In the genomic region with DNA sequence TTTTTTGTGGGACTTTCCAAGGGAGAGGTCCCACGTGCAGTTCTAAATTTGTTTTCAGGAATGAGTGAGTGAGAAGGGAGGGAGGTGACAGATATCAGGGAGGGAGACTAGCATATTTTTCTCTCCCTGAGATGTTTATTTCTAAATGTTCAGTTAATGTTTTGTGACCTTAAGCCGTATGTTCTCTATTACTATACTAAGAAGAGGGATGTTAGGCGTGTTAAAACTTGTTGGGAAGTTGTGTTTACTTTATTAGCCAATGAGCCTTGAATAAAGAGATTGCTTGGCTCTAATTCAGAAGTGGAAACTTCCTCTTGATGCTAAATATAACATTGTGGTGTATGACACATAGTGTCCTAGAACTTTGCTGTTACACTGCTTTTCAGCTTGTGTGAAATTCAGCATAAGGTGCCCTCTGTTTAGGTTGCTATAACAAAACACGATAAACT, we compare ENCODE assay signal across 2 cellular contexts.
TF ChIP-seq lines count a peak whose summit lies in the region.

No MANE protein-coding gene starts in this region.

TF ChIP-seq in GM12878, 131 proteins besides CTCF, POLR2A, EP300 and RAD21 (continued from another document):
- TF ChIP-seq, protein P1, sequence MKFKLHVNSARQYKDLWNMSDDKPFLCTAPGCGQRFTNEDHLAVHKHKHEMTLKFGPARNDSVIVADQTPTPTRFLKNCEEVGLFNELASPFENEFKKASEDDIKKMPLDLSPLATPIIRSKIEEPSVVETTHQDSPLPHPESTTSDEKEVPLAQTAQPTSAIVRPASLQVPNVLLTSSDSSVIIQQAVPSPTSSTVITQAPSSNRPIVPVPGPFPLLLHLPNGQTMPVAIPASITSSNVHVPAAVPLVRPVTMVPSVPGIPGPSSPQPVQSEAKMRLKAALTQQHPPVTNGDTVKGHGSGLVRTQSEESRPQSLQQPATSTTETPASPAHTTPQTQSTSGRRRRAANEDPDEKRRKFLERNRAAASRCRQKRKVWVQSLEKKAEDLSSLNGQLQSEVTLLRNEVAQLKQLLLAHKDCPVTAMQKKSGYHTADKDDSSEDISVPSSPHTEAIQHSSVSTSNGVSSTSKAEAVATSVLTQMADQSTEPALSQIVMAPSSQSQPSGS (IDR thresholded peaks at IDR 0.05; ENCODE audit: low read length): 0 out of 2 replicates have a peak, but pooled peaks have one; percentile 39
- TF ChIP-seq ATF7 (IDR thresholded peaks at IDR 0.05; ENCODE audit: low read depth) (0 out of 2 replicates have a peak, but pooled peaks have one; percentile 24), BHLHE40 (IDR thresholded peaks at IDR 0.05; ENCODE audit: borderline replicate concordance in 1 of 2, low read depth in 2 of 2, low read length in 1 of 2) (peak; percentile 40 to 42; a peak in 1 of 4 replicates), MTA2 (IDR thresholded peaks at IDR 0.05; ENCODE audit: low read depth) (peak; percentile 12; the same call in 1 of the 2 replicates), TBL1XR1 (IDR thresholded peaks at IDR 0.05; ENCODE audit: low read depth, low read length) (no peak), SUZ12 (IDR thresholded peaks at IDR 0.05; ENCODE audit: unreplicated experiment) (no peak), KLF5 (IDR thresholded peaks at IDR 0.05; ENCODE audit: partially characterized antibody) (no peak), KAT2A (conservative IDR thresholded peaks at IDR 0.05; ENCODE audit: control insufficient read depth, low read depth, low read length) (no peak), MEF2B (IDR thresholded peaks at IDR 0.05; ENCODE audit: partially characterized antibody, poor library complexity, severe bottlenecking) (peak; percentile 54), MEF2A (IDR thresholded peaks at IDR 0.05; ENCODE audit: insufficient read depth, low read depth, low read length) (peak; percentile 65), NFIC (IDR thresholded peaks at IDR 0.05; ENCODE audit: low read depth, low read length) (0 out of 2 replicates have a peak, but pooled peaks have one; percentile 12), JUNB (IDR thresholded peaks at IDR 0.05) (peak; percentile 28; the same call in 1 of the 2 replicates), SUPT20H (IDR thresholded peaks at IDR 0.05; ENCODE audit: borderline replicate concordance, control insufficient read depth, low read depth, low read length) (no peak), TARDBP (IDR thresholded peaks at IDR 0.05; ENCODE audit: borderline replicate concordance) (no peak), FOS (IDR thresholded peaks at IDR 0.05; ENCODE audit: borderline replicate concordance, extremely low read depth, insufficient read length) (no peak)
- TF ChIP-seq, protein P2, sequence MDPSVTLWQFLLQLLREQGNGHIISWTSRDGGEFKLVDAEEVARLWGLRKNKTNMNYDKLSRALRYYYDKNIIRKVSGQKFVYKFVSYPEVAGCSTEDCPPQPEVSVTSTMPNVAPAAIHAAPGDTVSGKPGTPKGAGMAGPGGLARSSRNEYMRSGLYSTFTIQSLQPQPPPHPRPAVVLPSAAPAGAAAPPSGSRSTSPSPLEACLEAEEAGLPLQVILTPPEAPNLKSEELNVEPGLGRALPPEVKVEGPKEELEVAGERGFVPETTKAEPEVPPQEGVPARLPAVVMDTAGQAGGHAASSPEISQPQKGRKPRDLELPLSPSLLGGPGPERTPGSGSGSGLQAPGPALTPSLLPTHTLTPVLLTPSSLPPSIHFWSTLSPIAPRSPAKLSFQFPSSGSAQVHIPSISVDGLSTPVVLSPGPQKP (IDR thresholded peaks at IDR 0.05; ENCODE audit: low read depth, low read length): no peak
- TF ChIP-seq, protein P3, sequence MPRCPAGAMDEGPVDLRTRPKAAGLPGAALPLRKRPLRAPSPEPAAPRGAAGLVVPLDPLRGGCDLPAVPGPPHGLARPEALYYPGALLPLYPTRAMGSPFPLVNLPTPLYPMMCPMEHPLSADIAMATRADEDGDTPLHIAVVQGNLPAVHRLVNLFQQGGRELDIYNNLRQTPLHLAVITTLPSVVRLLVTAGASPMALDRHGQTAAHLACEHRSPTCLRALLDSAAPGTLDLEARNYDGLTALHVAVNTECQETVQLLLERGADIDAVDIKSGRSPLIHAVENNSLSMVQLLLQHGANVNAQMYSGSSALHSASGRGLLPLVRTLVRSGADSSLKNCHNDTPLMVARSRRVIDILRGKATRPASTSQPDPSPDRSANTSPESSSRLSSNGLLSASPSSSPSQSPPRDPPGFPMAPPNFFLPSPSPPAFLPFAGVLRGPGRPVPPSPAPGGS (IDR thresholded peaks at IDR 0.05; ENCODE audit: borderline replicate concordance, insufficient read depth, low read depth, low read length, poor library complexity, severe bottlenecking): no peak
- TF ChIP-seq, protein P4, sequence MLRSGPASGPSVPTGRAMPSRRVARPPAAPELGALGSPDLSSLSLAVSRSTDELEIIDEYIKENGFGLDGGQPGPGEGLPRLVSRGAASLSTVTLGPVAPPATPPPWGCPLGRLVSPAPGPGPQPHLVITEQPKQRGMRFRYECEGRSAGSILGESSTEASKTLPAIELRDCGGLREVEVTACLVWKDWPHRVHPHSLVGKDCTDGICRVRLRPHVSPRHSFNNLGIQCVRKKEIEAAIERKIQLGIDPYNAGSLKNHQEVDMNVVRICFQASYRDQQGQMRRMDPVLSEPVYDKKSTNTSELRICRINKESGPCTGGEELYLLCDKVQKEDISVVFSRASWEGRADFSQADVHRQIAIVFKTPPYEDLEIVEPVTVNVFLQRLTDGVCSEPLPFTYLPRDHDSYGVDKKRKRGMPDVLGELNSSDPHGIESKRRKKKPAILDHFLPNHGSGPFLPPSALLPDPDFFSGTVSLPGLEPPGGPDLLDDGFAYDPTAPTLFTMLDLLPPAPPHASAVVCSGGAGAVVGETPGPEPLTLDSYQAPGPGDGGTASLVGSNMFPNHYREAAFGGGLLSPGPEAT (IDR thresholded peaks at IDR 0.05; ENCODE audit: low read depth): peak; percentile 61; the same call in 1 of the 2 replicates
- TF ChIP-seq, protein P5, sequence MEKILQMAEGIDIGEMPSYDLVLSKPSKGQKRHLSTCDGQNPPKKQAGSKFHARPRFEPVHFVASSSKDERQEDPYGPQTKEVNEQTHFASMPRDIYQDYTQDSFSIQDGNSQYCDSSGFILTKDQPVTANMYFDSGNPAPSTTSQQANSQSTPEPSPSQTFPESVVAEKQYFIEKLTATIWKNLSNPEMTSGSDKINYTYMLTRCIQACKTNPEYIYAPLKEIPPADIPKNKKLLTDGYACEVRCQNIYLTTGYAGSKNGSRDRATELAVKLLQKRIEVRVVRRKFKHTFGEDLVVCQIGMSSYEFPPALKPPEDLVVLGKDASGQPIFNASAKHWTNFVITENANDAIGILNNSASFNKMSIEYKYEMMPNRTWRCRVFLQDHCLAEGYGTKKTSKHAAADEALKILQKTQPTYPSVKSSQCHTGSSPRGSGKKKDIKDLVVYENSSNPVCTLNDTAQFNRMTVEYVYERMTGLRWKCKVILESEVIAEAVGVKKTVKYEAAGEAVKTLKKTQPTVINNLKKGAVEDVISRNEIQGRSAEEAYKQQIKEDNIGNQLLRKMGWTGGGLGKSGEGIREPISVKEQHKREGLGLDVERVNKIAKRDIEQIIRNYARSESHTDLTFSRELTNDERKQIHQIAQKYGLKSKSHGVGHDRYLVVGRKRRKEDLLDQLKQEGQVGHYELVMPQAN (conservative IDR thresholded peaks at IDR 0.05): no peak

TF ChIP-seq in WTC11, 78 proteins besides CTCF, POLR2A, EP300 and RAD21 (continued from another document):
- TF ChIP-seq, protein P6, sequence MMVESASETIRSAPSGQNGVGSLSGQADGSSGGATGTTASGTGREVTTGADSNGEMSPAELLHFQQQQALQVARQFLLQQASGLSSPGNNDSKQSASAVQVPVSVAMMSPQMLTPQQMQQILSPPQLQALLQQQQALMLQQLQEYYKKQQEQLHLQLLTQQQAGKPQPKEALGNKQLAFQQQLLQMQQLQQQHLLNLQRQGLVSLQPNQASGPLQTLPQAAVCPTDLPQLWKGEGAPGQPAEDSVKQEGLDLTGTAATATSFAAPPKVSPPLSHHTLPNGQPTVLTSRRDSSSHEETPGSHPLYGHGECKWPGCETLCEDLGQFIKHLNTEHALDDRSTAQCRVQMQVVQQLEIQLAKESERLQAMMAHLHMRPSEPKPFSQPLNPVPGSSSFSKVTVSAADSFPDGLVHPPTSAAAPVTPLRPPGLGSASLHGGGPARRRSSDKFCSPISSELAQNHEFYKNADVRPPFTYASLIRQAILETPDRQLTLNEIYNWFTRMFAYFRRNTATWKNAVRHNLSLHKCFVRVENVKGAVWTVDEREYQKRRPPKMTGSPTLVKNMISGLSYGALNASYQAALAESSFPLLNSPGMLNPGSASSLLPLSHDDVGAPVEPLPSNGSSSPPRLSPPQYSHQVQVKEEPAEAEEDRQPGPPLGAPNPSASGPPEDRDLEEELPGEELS (CRISPR knock-in tag; IDR thresholded peaks at IDR 0.05): no peak
- no peak for TF ChIP-seq EMX1 (CRISPR knock-in tag; IDR thresholded peaks at IDR 0.05)
- no peak for TF ChIP-seq ZNF232 (CRISPR knock-in tag; IDR thresholded peaks at IDR 0.05)
- TF ChIP-seq CREB1 (CRISPR knock-in tag; IDR thresholded peaks at IDR 0.05): no peak
- no peak for TF ChIP-seq NR3C1 (CRISPR knock-in tag; conservative IDR thresholded peaks at IDR 0.05; ENCODE audit: low read depth)
- TF ChIP-seq, protein P7, sequence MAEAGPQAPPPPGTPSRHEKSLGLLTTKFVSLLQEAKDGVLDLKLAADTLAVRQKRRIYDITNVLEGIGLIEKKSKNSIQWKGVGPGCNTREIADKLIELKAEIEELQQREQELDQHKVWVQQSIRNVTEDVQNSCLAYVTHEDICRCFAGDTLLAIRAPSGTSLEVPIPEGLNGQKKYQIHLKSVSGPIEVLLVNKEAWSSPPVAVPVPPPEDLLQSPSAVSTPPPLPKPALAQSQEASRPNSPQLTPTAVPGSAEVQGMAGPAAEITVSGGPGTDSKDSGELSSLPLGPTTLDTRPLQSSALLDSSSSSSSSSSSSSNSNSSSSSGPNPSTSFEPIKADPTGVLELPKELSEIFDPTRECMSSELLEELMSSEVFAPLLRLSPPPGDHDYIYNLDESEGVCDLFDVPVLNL (CRISPR knock-in tag; IDR thresholded peaks at IDR 0.05; ENCODE audit: borderline replicate concordance, low read depth): no peak
- no peak for TF ChIP-seq NR1H2 (CRISPR knock-in tag; IDR thresholded peaks at IDR 0.05)
- no peak for TF ChIP-seq CBFB (CRISPR knock-in tag; IDR thresholded peaks at IDR 0.05; ENCODE audit: low read depth)
- no peak for TF ChIP-seq ZNF317 (CRISPR knock-in tag; IDR thresholded peaks at IDR 0.05; ENCODE audit: borderline replicate concordance, low read depth)
- TF ChIP-seq MYBL2 (CRISPR knock-in tag; IDR thresholded peaks at IDR 0.05): no peak
- TF ChIP-seq, protein P8, sequence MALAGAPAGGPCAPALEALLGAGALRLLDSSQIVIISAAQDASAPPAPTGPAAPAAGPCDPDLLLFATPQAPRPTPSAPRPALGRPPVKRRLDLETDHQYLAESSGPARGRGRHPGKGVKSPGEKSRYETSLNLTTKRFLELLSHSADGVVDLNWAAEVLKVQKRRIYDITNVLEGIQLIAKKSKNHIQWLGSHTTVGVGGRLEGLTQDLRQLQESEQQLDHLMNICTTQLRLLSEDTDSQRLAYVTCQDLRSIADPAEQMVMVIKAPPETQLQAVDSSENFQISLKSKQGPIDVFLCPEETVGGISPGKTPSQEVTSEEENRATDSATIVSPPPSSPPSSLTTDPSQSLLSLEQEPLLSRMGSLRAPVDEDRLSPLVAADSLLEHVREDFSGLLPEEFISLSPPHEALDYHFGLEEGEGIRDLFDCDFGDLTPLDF (CRISPR knock-in tag; IDR thresholded peaks at IDR 0.05): no peak
- no peak for TF ChIP-seq GABPB1 (CRISPR knock-in tag; IDR thresholded peaks at IDR 0.05)
- TF ChIP-seq, protein P9, sequence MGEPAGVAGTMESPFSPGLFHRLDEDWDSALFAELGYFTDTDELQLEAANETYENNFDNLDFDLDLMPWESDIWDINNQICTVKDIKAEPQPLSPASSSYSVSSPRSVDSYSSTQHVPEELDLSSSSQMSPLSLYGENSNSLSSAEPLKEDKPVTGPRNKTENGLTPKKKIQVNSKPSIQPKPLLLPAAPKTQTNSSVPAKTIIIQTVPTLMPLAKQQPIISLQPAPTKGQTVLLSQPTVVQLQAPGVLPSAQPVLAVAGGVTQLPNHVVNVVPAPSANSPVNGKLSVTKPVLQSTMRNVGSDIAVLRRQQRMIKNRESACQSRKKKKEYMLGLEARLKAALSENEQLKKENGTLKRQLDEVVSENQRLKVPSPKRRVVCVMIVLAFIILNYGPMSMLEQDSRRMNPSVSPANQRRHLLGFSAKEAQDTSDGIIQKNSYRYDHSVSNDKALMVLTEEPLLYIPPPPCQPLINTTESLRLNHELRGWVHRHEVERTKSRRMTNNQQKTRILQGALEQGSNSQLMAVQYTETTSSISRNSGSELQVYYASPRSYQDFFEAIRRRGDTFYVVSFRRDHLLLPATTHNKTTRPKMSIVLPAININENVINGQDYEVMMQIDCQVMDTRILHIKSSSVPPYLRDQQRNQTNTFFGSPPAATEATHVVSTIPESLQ (CRISPR knock-in tag; IDR thresholded peaks at IDR 0.05): no peak
- TF ChIP-seq, protein P10, sequence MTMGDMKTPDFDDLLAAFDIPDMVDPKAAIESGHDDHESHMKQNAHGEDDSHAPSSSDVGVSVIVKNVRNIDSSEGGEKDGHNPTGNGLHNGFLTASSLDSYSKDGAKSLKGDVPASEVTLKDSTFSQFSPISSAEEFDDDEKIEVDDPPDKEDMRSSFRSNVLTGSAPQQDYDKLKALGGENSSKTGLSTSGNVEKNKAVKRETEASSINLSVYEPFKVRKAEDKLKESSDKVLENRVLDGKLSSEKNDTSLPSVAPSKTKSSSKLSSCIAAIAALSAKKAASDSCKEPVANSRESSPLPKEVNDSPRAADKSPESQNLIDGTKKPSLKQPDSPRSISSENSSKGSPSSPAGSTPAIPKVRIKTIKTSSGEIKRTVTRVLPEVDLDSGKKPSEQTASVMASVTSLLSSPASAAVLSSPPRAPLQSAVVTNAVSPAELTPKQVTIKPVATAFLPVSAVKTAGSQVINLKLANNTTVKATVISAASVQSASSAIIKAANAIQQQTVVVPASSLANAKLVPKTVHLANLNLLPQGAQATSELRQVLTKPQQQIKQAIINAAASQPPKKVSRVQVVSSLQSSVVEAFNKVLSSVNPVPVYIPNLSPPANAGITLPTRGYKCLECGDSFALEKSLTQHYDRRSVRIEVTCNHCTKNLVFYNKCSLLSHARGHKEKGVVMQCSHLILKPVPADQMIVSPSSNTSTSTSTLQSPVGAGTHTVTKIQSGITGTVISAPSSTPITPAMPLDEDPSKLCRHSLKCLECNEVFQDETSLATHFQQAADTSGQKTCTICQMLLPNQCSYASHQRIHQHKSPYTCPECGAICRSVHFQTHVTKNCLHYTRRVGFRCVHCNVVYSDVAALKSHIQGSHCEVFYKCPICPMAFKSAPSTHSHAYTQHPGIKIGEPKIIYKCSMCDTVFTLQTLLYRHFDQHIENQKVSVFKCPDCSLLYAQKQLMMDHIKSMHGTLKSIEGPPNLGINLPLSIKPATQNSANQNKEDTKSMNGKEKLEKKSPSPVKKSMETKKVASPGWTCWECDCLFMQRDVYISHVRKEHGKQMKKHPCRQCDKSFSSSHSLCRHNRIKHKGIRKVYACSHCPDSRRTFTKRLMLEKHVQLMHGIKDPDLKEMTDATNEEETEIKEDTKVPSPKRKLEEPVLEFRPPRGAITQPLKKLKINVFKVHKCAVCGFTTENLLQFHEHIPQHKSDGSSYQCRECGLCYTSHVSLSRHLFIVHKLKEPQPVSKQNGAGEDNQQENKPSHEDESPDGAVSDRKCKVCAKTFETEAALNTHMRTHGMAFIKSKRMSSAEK (CRISPR knock-in tag; IDR thresholded peaks at IDR 0.05; ENCODE audit: borderline replicate concordance): no peak
- TF ChIP-seq ZNF219 (CRISPR knock-in tag; IDR thresholded peaks at IDR 0.05; ENCODE audit: borderline replicate concordance): no peak
